Comparison of ENCODE assay signal across 2 cellular contexts in the genomic region with DNA sequence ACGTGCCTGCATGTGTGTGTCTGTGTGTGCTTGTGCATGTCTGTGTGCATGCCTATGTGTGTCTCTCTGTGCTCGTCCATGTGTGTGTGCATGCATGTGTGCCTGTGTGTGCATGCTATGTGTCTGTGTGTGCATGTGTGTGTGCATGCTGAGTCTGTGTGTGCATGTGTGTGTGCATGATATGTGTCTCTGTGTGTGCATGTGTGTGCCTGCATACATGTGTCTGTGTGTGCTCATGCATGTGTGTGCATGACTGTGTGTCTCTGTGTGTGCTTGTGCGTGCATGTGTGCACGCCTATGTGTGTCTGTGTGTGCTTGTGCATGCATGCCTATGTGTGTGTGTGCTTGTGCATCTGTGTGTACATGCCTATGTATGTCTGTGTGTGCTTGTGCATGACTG.
TF ChIP-seq lines count a peak whose summit lies in the region.

No MANE protein-coding gene starts in this region.

TF ChIP-seq in HepG2, 621 proteins besides CTCF, POLR2A, EP300 and RAD21:
- TF ChIP-seq NBN (conservative IDR thresholded peaks at IDR 0.05) (0 out of 2 replicates have a peak, but pooled peaks have one; percentile 41), PITX1 (CRISPR knock-in tag; IDR thresholded peaks at IDR 0.05) (no peak), BHLHE40 (IDR thresholded peaks at IDR 0.05; ENCODE audit: low read length) (peak; percentile 34; the same call in 1 of the 2 replicates)
- TF ChIP-seq, protein P1, sequence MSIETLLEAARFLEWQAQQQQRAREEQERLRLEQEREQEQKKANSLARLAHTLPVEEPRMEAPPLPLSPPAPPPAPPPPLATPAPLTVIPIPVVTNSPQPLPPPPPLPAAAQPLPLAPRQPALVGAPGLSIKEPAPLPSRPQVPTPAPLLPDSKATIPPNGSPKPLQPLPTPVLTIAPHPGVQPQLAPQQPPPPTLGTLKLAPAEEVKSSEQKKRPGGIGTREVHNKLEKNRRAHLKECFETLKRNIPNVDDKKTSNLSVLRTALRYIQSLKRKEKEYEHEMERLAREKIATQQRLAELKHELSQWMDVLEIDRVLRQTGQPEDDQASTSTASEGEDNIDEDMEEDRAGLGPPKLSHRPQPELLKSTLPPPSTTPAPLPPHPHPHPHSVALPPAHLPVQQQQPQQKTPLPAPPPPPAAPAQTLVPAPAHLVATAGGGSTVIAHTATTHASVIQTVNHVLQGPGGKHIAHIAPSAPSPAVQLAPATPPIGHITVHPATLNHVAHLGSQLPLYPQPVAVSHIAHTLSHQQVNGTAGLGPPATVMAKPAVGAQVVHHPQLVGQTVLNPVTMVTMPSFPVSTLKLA (IDR thresholded peaks at IDR 0.05) = peak; percentile 91

TF ChIP-seq in H1, 55 proteins besides CTCF, POLR2A, EP300 and RAD21:
- TF ChIP-seq MAFK (IDR thresholded peaks at IDR 0.05; ENCODE audit: low read depth, low read length) = no peak
- TF ChIP-seq SUZ12 (IDR thresholded peaks at IDR 0.05; ENCODE audit: low read length) = no peak
- TF ChIP-seq EGR1 (IDR thresholded peaks at IDR 0.05; ENCODE audit: borderline replicate concordance, low read depth, low read length) = no peak
- TF ChIP-seq YY1 (IDR thresholded peaks at IDR 0.05; ENCODE audit: low read depth, low read length) = no peak
- no peak for TF ChIP-seq SP2 (IDR thresholded peaks at IDR 0.05; ENCODE audit: low read length)
- no peak for TF ChIP-seq CREB1 (IDR thresholded peaks at IDR 0.05)
- no peak for TF ChIP-seq HDAC2 (IDR thresholded peaks at IDR 0.05; ENCODE audit: borderline replicate concordance in 1 of 2, low read depth in 2 of 2, low read length in 2 of 2)
TF ChIP-seq in H1: peak in this region for 0.
